8 cellular contexts compared by ENCODE assay signal in genomic region chr15:98853161-98853560, GRCh38.
DNase-seq lines count a peak whose midpoint lies in the region; ATAC-seq and TF ChIP-seq lines count a peak whose summit lies in the region.

No MANE protein-coding gene starts in this region.

- peak overlapping the region; percentile 96 for H3K27ac Mint-ChIP-seq in activated CD4-positive, alpha-beta T cell treated with anti-CD3 and anti-CD28 coated beads, Interleukin-2, amount 10 ng/mL, durations not matched to agents 24 days and 14 days

- H3K27me3 Mint-ChIP-seq in activated CD4-positive, alpha-beta T cell treated with anti-CD3 and anti-CD28 coated beads, Interleukin-2, amount 10 ng/mL, durations not matched to agents 24 days and 14 days: no peaks in the 10 kb centered on the region

- H3K9me3 ChIP-seq in liver (ENCODE audit: control insufficient read depth in 4 of 4, low read length in 3 of 4): no peaks in the 10 kb centered on the region

- intact Hi-C loops in activated CD4-positive, alpha-beta T cell treated with anti-CD3 and anti-CD28 coated beads, Interleukin-2, amount 10 ng/mL, durations not matched to agents 24 days and 14 days (cut with micrococcal nuclease): loop anchor here (1.0 kb wide), 1 partner anchor 13 kb away; no protein-coding TSS in a partner anchor

- peak; percentile 59 for DNase-seq in GM10266 (ENCODE audit: extremely low spot score)
- peak; percentile 69 for DNase-seq in NCI-H510A treated with DMSO at 0.1 percent for 48 hours (lab: John Stamatoyannopoulos, UW)
- peak; percentile 94 for DNase-seq in activated CD4-positive, alpha-beta T cell treated with anti-CD3 and anti-CD28 coated beads, Interleukin-2, amount 10 ng/mL, durations not matched to agents 24 days and 14 days
- DNase-seq in dermis microvascular lymphatic vessel endothelial cell (ENCODE audit: low read depth in 2 of 2): peak; percentile 93 to 94
- peak; percentile 73 to 81 for DNase-seq in stimulated activated CD4-positive, alpha-beta T cell treated with anti-CD3 and anti-CD28 coated beads, Interleukin-2, amount 100 ng/mL, for 24 hours

- peak overlapping the region; percentile 43 to 60 for H3K9ac ChIP-seq in liver (ENCODE audit: low read depth in 1 of 2, low read length in 2 of 2)

- 3% methylated on average over 8 of the region's 8 CpGs for WGBS in liver

- TF ChIP-seq CTCF in GM10266 (IDR thresholded peaks at IDR 0.05; ENCODE audit: control insufficient read depth, insufficient read depth, low read depth, missing control alignments): no peak
- no peak for TF ChIP-seq CTCF in liver (IDR thresholded peaks at IDR 0.05; ENCODE audit: low read depth, low read length, missing input control)

- peaks cover 0 to 5% (median 2%) of the 10 kb centered on the region in 4 donors for H3K4me1 ChIP-seq in liver (ENCODE audit: control insufficient read depth in 4 of 4, insufficient read depth in 4 of 4, low read length in 3 of 4)

- peaks cover 0 to 9% (median 5%) of the 10 kb centered on the region in 4 donors for H3K27me3 ChIP-seq in liver (ENCODE audit: control insufficient read depth in 4 of 4, insufficient read depth in 4 of 4, low read length in 3 of 4)

- H3K36me3 Mint-ChIP-seq in activated CD4-positive, alpha-beta T cell treated with anti-CD3 and anti-CD28 coated beads, Interleukin-2, amount 10 ng/mL, durations not matched to agents 24 days and 14 days (ENCODE audit: low read depth): no peaks in the 10 kb centered on the region

- H3K4me1 Mint-ChIP-seq in activated CD4-positive, alpha-beta T cell treated with anti-CD3 and anti-CD28 coated beads, Interleukin-2, amount 10 ng/mL, durations not matched to agents 24 days and 14 days: peaks cover 44% of the 10 kb centered on the region

- H3K27ac ChIP-seq in liver (ENCODE audit: low read depth in 1 of 2, low read length in 2 of 2): peak overlapping the region; percentile 71 to 75

- peak; percentile 38 for ATAC-seq in HG03378 (IDR thresholded peaks at IDR 0.05; ENCODE audit: unreplicated experiment)
- ATAC-seq in GM18858 (IDR thresholded peaks at IDR 0.05; ENCODE audit: unreplicated experiment): no peak

- peak; percentile 25 to 37 for TF ChIP-seq RAD21 in liver (IDR thresholded peaks at IDR 0.05)

- H3K9me3 Mint-ChIP-seq in activated CD4-positive, alpha-beta T cell treated with anti-CD3 and anti-CD28 coated beads, Interleukin-2, amount 10 ng/mL, durations not matched to agents 24 days and 14 days: no peaks in the 10 kb centered on the region

- peak overlapping the region in 1 of 3 donors; percentile 48 for H3K4me3 ChIP-seq in liver (ENCODE audit: low read depth in 1 of 3, low read length in 3 of 3)

- H3K36me3 ChIP-seq in liver (ENCODE audit: control insufficient read depth in 4 of 4, insufficient read depth in 3 of 4, low read depth in 1 of 4, low read length in 3 of 4): no peaks in the 10 kb centered on the region

- peak overlapping the region; percentile 93 for H3K4me3 Mint-ChIP-seq in activated CD4-positive, alpha-beta T cell treated with anti-CD3 and anti-CD28 coated beads, Interleukin-2, amount 10 ng/mL, durations not matched to agents 24 days and 14 days

TF ChIP-seq in liver, 16 proteins besides CTCF, POLR2A, EP300 and RAD21:
- TF ChIP-seq, protein P1, sequence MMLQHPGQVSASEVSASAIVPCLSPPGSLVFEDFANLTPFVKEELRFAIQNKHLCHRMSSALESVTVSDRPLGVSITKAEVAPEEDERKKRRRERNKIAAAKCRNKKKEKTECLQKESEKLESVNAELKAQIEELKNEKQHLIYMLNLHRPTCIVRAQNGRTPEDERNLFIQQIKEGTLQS (IDR thresholded peaks at IDR 0.05): no peak
- TF ChIP-seq JUND (IDR thresholded peaks at IDR 0.05) (no peak), NR2F2 (IDR thresholded peaks at IDR 0.05) (no peak), SP1 (IDR thresholded peaks at IDR 0.05) (peak; percentile 47), YY1 (IDR thresholded peaks at IDR 0.05) (no peak)
